13 cellular contexts compared by ENCODE assay signal in the genomic region with DNA sequence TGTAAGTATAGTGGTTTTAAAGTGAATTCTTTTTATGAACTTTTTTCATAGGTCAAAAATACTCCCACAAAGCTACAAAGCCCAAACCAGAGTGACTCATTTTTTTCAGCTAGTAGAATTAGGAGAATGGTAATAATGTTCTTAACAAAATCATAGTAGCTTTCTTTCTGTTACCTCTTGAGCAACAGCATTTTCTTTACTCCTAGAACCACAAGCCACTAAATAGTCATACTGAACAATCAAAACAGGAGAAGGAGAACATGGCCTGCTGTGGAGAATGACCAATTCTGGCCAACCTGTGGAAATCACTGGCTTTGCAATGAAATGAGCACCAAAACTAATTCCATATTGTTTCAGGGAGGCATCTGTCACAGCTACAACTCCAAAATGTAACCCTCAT.
A peak's percentile ranks its signal among the peaks of the same experiment; 100 is the strongest.
DNase-seq lines count a peak whose midpoint lies in the region; ATAC-seq, FAIRE-seq and TF ChIP-seq lines count a peak whose summit lies in the region.
"Had no signal": no experiment of that assay in that cellular context is flagged by ENCODE, and none has a peak within 500 bp of the region (broad histone marks: within the 10 kb centered on the region; RNA-seq: fewer than 3 reads in every experiment).

No MANE protein-coding gene starts in this region.

- H3K14ac ChIP-seq in mesenchymal stem cell (ENCODE audit: low read length in 2 of 2): no peak overlapping the region
- H3K14ac ChIP-seq in neuronal stem cell (ENCODE audit: low read length): no peak overlapping the region

- RAD21 ChIA-PET in GM12878 (lab: Charles Lee; ENCODE audit: unreplicated experiment): interaction anchor here (0.8 kb wide), 1 partner anchor 9 kb away, joined by 3 read pairs; no protein-coding TSS in a partner anchor

- H2BK120ac ChIP-seq in mesenchymal stem cell (ENCODE audit: low read depth, low read length) (no peak overlapping the region), neuronal stem cell (ENCODE audit: low read depth, low read length) (no peak overlapping the region)

- H4K91ac ChIP-seq in mesenchymal stem cell (ENCODE audit: low read length): no peak overlapping the region
- no peak overlapping the region for H4K91ac ChIP-seq in neuronal stem cell (ENCODE audit: low read depth, low read length, poor library complexity)

- H3K18ac ChIP-seq in mesenchymal stem cell (ENCODE audit: low read depth in 1 of 2, low read length in 2 of 2) (no peak overlapping the region), neuronal stem cell (ENCODE audit: low read length) (no peak overlapping the region)

- H3K27ac ChIP-seq in GM12878 (ENCODE audit: control insufficient read depth, insufficient read depth) (no peak overlapping the region), mesenchymal stem cell (ENCODE audit: low read length, poor library complexity, severe bottlenecking) (no peak overlapping the region), neuronal stem cell (replicated peaks; ENCODE audit: low read length) (no peak overlapping the region)

- SMC1A ChIA-PET in GM12878 (lab: Charles Lee; ENCODE audit: uncharacterized antibody, unreplicated experiment): interaction anchor here (1.3 to 1.6 kb wide), 3 partner anchors 10 to 25 kb away, joined by 3 to 4 read pairs (median 3); no protein-coding TSS in a partner anchor

- no peak for TF ChIP-seq POLR2A in GM12878 (IDR thresholded peaks at IDR 0.05; ENCODE audit: low read depth, low read length)

- DNase-seq in BJ (ENCODE audit: low read depth): peak; percentile 68
- DNase-seq in HFFc6: peak; percentile 70
- no peak for DNase-seq in GM12878 (ENCODE audit: low read depth, low spot score)
- DNase-seq in mesenchymal stem cell: peak; percentile 61
- no peak for DNase-seq in Calu3
- DNase-seq in neuronal stem cell (ENCODE audit: low spot score): no peak
- no peak for DNase-seq in HPDE6-E6E7 (ENCODE audit: extremely low spot score)
- no peak for DNase-seq in GM13977 (ENCODE audit: low spot score)
- DNase-seq: effector CD4-positive, alpha-beta T cell; KBM-7; NCI-H1930; SHP77 had no signal

- H3K27me3 Mint-ChIP-seq in HFFc6 (ENCODE audit: insufficient read depth) (peaks cover 2% of the 10 kb centered on the region; the same call in 1 of the 2 replicates), Calu3 (ENCODE audit: unreplicated experiment) (no peaks in the 10 kb centered on the region)

- no peak overlapping the region for H3K9ac ChIP-seq in GM12878 (ENCODE audit: control insufficient read depth, insufficient read depth, low read length)
- H3K9ac ChIP-seq in mesenchymal stem cell (ENCODE audit: low read length): no peak overlapping the region
- H3K9ac ChIP-seq in neuronal stem cell (ENCODE audit: low read depth, low read length, poor library complexity): no peak overlapping the region

- no peaks in the 10 kb centered on the region for H3K79me2 ChIP-seq in GM12878 (ENCODE audit: control insufficient read depth, insufficient read depth, low read length)

- H2AK5ac ChIP-seq in mesenchymal stem cell (ENCODE audit: low read length, severe bottlenecking) (no peak overlapping the region), neuronal stem cell (ENCODE audit: low read depth, low read length) (no peak overlapping the region)

- H2BK12ac ChIP-seq in mesenchymal stem cell (ENCODE audit: low read length in 2 of 2): no peak overlapping the region
- H2BK12ac ChIP-seq in neuronal stem cell (ENCODE audit: low read length): no peak overlapping the region

- H3K27ac Mint-ChIP-seq in HFFc6 (peak overlapping the region; percentile 48), Calu3 (ENCODE audit: unreplicated experiment) (no peak overlapping the region)

- BruUV-seq in GM12878 (replicated peaks; lab: Mats Ljungman, UMichigan) (no TSS peak), Calu3 (replicated peaks; lab: Mats Ljungman, UMichigan) (no TSS peak)

- H3K4me1 ChIP-seq in GM12878 (ENCODE audit: control insufficient read depth, insufficient read depth, low read length): no peaks in the 10 kb centered on the region
- H3K4me1 ChIP-seq in mesenchymal stem cell (ENCODE audit: control insufficient read depth, insufficient read depth, low read depth, low read length): no peaks in the 10 kb centered on the region
- H3K4me1 ChIP-seq in neuronal stem cell (ENCODE audit: control insufficient read depth in 2 of 2, insufficient read depth in 1 of 2, low read depth in 1 of 2, low read length in 2 of 2): no peaks in the 10 kb centered on the region

- no peak overlapping the region for H3K4me3 ChIP-seq in BJ (ENCODE audit: low read depth, low read length)
- no peak overlapping the region for H3K4me3 ChIP-seq in GM12878
- no peak overlapping the region for H3K4me3 ChIP-seq in mesenchymal stem cell (ENCODE audit: insufficient read depth in 1 of 2, low read depth in 1 of 2, low read length in 2 of 2)
- H3K4me3 ChIP-seq in neuronal stem cell (ENCODE audit: low read length in 2 of 2): no peak overlapping the region

- FAIRE-seq in GM12878 (lab: Jason Lieb, UNC): no peak
- FAIRE-seq: TTC549 had no signal

- peaks cover 46% of the 10 kb centered on the region for H3K4me1 Mint-ChIP-seq in HFFc6 (ENCODE audit: low read depth)
- peaks cover 13% of the 10 kb centered on the region for H3K4me1 Mint-ChIP-seq in Calu3 (ENCODE audit: low read depth, unreplicated experiment)

- no peaks in the 10 kb centered on the region for H3K27me3 ChIP-seq in BJ (ENCODE audit: control insufficient read depth, insufficient read depth, low read length)
- H3K27me3 ChIP-seq in GM12878 (replicated peaks in 1 of 2; ENCODE audit: control insufficient read depth in 2 of 2, insufficient read depth in 2 of 2, low read length in 1 of 2): no peaks in the 10 kb centered on the region
- peaks cover 0 to 17% of the 10 kb centered on the region in 2 experiments for H3K27me3 ChIP-seq in mesenchymal stem cell (ENCODE audit: control insufficient read depth in 1 of 2, insufficient read depth in 1 of 2, low read length in 2 of 2)
- H3K27me3 ChIP-seq in neuronal stem cell (ENCODE audit: control insufficient read depth in 3 of 3, insufficient read depth in 3 of 3, low read depth in 1 of 3, low read length in 3 of 3): no peaks in the 10 kb centered on the region

- H3K4ac ChIP-seq in mesenchymal stem cell (ENCODE audit: low read depth in 1 of 2, low read length in 2 of 2): no peak overlapping the region
- H3K4ac ChIP-seq in neuronal stem cell (ENCODE audit: low read length): no peak overlapping the region

- no peaks in the 10 kb centered on the region for H3K9me3 Mint-ChIP-seq in HFFc6
- no peaks in the 10 kb centered on the region for H3K9me3 Mint-ChIP-seq in Calu3 (ENCODE audit: low read depth, unreplicated experiment)

- POLR2A ChIA-PET in BJ (lab: Charles Lee) (interaction anchor here (0.5 to 0.8 kb wide), 2 partner anchors 113 to 364 kb away, joined by 3 read pairs; partner anchors contain the start of gene AMMECR1), GM12878 (lab: Charles Lee) (no interaction called here)

- peaks cover 1% of the 10 kb centered on the region for H3K79me1 ChIP-seq in mesenchymal stem cell (replicated peaks; ENCODE audit: low read length, poor library complexity, severe bottlenecking)
- H3K79me1 ChIP-seq in neuronal stem cell (ENCODE audit: low read depth, low read length): no peaks in the 10 kb centered on the region

- no peak overlapping the region for H2AFZ ChIP-seq in GM12878 (ENCODE audit: control insufficient read depth, low read depth, low read length)
- no peak overlapping the region for H2AFZ ChIP-seq in mesenchymal stem cell (ENCODE audit: low read depth, low read length)
- H2AFZ ChIP-seq in neuronal stem cell (ENCODE audit: low read length): no peak overlapping the region

- ATAC-seq in GM12878: no peak

- CTCF ChIA-PET in BJ (lab: Yijun Ruan, JAX): no interaction called here
- CTCF ChIA-PET in GM12878 (lab: Yijun Ruan, JAX): interaction anchor here (0.9 to 1.1 kb wide), 2 partner anchors 41 to 212 kb away, joined by 3 to 5 read pairs; no protein-coding TSS in a partner anchor
- CTCF ChIA-PET in Calu3 (lab: Charles Lee): no interaction called here

- TF ChIP-seq EP300 in GM12878 (IDR thresholded peaks at IDR 0.05; ENCODE audit: borderline replicate concordance in 1 of 2, control insufficient read depth in 1 of 2, low read depth in 2 of 2, low read length in 2 of 2): no peak

- H2BK5ac ChIP-seq in mesenchymal stem cell (ENCODE audit: low read depth, low read length, poor library complexity, severe bottlenecking) (no peak overlapping the region), neuronal stem cell (ENCODE audit: low read length) (no peak overlapping the region)

- H4K8ac ChIP-seq in mesenchymal stem cell (ENCODE audit: low read length) (no peak overlapping the region), neuronal stem cell (ENCODE audit: low read depth, low read length) (no peak overlapping the region)

- H2BK15ac ChIP-seq in mesenchymal stem cell (ENCODE audit: low read depth, poor library complexity, severe bottlenecking) (no peak overlapping the region), neuronal stem cell (ENCODE audit: low read length) (no peak overlapping the region)

- no peaks in the 10 kb centered on the region for H3K9me3 ChIP-seq in GM12878 (replicated peaks; ENCODE audit: control insufficient read depth, insufficient read depth, low read length)
- no peaks in the 10 kb centered on the region for H3K9me3 ChIP-seq in mesenchymal stem cell (ENCODE audit: control insufficient read depth, low read length)
- H3K9me3 ChIP-seq in neuronal stem cell (replicated peaks in 1 of 2; ENCODE audit: control insufficient read depth in 2 of 2, insufficient read depth in 1 of 2, low read depth in 1 of 2, low read length in 2 of 2): no peaks in the 10 kb centered on the region

- H3K23ac ChIP-seq in mesenchymal stem cell (ENCODE audit: low read length in 2 of 2) (no peak overlapping the region), neuronal stem cell (ENCODE audit: low read depth, low read length, poor library complexity) (no peak overlapping the region)

- H3K36me3 ChIP-seq in BJ (ENCODE audit: control insufficient read depth, insufficient read depth, low read length) (no peaks in the 10 kb centered on the region; the same call in 1 of the 2 replicates), GM12878 (ENCODE audit: control insufficient read depth in 2 of 2, insufficient read depth in 2 of 2, low read length in 1 of 2) (no peaks in the 10 kb centered on the region), mesenchymal stem cell (ENCODE audit: control insufficient read depth in 1 of 2, insufficient read depth in 2 of 2, low read depth in 1 of 2, low read length in 2 of 2) (peaks cover 0 to 11% of the 10 kb centered on the region in 2 experiments), neuronal stem cell (replicated peaks in 1 of 2; ENCODE audit: control insufficient read depth in 2 of 2, insufficient read depth in 2 of 2, low read length in 2 of 2) (no peaks in the 10 kb centered on the region)

- H3K36me3 Mint-ChIP-seq in HFFc6 (ENCODE audit: low read depth): no peaks in the 10 kb centered on the region
- H3K36me3 Mint-ChIP-seq in Calu3 (ENCODE audit: insufficient read depth, unreplicated experiment): no peaks in the 10 kb centered on the region

- TF ChIP-seq CTCF in BJ (IDR thresholded peaks at IDR 0.05; ENCODE audit: insufficient read depth, low read depth, low read length): no peak
- no peak for TF ChIP-seq CTCF in HFFc6 (IDR thresholded peaks at IDR 0.05)
- TF ChIP-seq CTCF in GM12878 (IDR thresholded peaks at IDR 0.05 in 2 of 3, conservative IDR thresholded peaks at IDR 0.05 in 1 of 3; ENCODE audit: control insufficient read depth in 2 of 3, extremely low read depth in 1 of 3, insufficient read depth in 1 of 3, low read depth in 3 of 3, low read length in 3 of 3): no peak
- TF ChIP-seq CTCF in Calu3 (IDR thresholded peaks at IDR 0.05; ENCODE audit: unreplicated experiment): no peak
- no peak for TF ChIP-seq CTCF in GM13977 (IDR thresholded peaks at IDR 0.05; ENCODE audit: extremely low read depth, insufficient read depth, missing control alignments)

- intact Hi-C loops in GM12878 (cut with micrococcal nuclease; ENCODE audit: unreplicated experiment): no loop called here
- intact Hi-C loops in Calu3 (cut with micrococcal nuclease; ENCODE audit: unreplicated experiment): loop anchor here (2.0 kb wide), 1 partner anchor 62 kb away; no protein-coding TSS in a partner anchor

- H3K4me3 Mint-ChIP-seq in HFFc6 (no peak overlapping the region), Calu3 (ENCODE audit: low read depth, unreplicated experiment) (no peak overlapping the region)

- TF ChIP-seq RAD21 in GM12878 (IDR thresholded peaks at IDR 0.05; ENCODE audit: insufficient read depth, low read depth, low read length): no peak

- no peaks in the 10 kb centered on the region for H4K20me1 ChIP-seq in GM12878 (ENCODE audit: control insufficient read depth, insufficient read depth)

- H3K4me2 ChIP-seq in GM12878 (ENCODE audit: control insufficient read depth, insufficient read depth) (no peak overlapping the region), mesenchymal stem cell (ENCODE audit: low read length, poor library complexity, severe bottlenecking) (no peak overlapping the region), neuronal stem cell (ENCODE audit: insufficient read depth, low read length, poor library complexity, severe bottlenecking) (no peak overlapping the region)

- in situ Hi-C loops in GM12878 (cut with MboI): no loop called here
- in situ Hi-C loops in GM13977 (cut with MboI; ENCODE audit: low pct_unique_long_range_greater_than_20kb, low sequenced_read_pairs, unreplicated experiment): no loop called here

Comparison
In these comparisons a context has a peak if more than half of its experiments do, and no peak if none do; other contexts are left out.
1. DNase-seq: peak in BJ (single experiment), HFFc6 (single experiment) and mesenchymal stem cell (single experiment); none in GM12878 (single experiment), Calu3 (single experiment), neuronal stem cell (single experiment), HPDE6-E6E7 (single experiment) and GM13977 (single experiment).